In genomic region chr7:155003215-155003999, GRCh38 we compare ENCODE assay signal across 1 cellular context.
TF ChIP-seq lines count a peak whose summit lies in the region.

No MANE protein-coding gene starts in this region.

TF ChIP-seq in HepG2, 621 proteins besides CTCF, POLR2A, EP300 and RAD21 (continued from another document and continues in another):
- no peak for TF ChIP-seq HNF4G (IDR thresholded peaks at IDR 0.05; ENCODE audit: borderline replicate concordance, low read depth, low read length)
- TF ChIP-seq HNF4G (CRISPR knock-in tag; IDR thresholded peaks at IDR 0.05; ENCODE audit: borderline replicate concordance, low read depth) = no peak; the same call in 1 of the 2 replicates
- TF ChIP-seq, protein P1, sequence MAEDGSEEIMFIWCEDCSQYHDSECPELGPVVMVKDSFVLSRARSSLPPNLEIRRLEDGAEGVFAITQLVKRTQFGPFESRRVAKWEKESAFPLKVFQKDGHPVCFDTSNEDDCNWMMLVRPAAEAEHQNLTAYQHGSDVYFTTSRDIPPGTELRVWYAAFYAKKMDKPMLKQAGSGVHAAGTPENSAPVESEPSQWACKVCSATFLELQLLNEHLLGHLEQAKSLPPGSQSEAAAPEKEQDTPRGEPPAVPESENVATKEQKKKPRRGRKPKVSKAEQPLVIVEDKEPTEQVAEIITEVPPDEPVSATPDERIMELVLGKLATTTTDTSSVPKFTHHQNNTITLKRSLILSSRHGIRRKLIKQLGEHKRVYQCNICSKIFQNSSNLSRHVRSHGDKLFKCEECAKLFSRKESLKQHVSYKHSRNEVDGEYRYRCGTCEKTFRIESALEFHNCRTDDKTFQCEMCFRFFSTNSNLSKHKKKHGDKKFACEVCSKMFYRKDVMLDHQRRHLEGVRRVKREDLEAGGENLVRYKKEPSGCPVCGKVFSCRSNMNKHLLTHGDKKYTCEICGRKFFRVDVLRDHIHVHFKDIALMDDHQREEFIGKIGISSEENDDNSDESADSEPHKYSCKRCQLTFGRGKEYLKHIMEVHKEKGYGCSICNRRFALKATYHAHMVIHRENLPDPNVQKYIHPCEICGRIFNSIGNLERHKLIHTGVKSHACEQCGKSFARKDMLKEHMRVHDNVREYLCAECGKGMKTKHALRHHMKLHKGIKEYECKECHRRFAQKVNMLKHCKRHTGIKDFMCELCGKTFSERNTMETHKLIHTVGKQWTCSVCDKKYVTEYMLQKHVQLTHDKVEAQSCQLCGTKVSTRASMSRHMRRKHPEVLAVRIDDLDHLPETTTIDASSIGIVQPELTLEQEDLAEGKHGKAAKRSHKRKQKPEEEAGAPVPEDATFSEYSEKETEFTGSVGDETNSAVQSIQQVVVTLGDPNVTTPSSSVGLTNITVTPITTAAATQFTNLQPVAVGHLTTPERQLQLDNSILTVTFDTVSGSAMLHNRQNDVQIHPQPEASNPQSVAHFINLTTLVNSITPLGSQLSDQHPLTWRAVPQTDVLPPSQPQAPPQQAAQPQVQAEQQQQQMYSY (CRISPR knock-in tag; IDR thresholded peaks at IDR 0.05) = no peak
- TF ChIP-seq, protein P2, sequence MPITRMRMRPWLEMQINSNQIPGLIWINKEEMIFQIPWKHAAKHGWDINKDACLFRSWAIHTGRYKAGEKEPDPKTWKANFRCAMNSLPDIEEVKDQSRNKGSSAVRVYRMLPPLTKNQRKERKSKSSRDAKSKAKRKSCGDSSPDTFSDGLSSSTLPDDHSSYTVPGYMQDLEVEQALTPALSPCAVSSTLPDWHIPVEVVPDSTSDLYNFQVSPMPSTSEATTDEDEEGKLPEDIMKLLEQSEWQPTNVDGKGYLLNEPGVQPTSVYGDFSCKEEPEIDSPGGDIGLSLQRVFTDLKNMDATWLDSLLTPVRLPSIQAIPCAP (CRISPR knock-in tag; IDR thresholded peaks at IDR 0.05; ENCODE audit: low read depth) = no peak
- TF ChIP-seq YEATS2 (CRISPR knock-in tag; IDR thresholded peaks at IDR 0.05; ENCODE audit: borderline replicate concordance) = peak; percentile 31; the same call in 1 of the 2 replicates
- no peak for TF ChIP-seq RXRB (CRISPR knock-in tag; IDR thresholded peaks at IDR 0.05; ENCODE audit: borderline replicate concordance)
- peak; percentile 81 for TF ChIP-seq ZNF687 (CRISPR knock-in tag; IDR thresholded peaks at IDR 0.05)
- peak; percentile 40; the same call in 1 of the 2 replicates for TF ChIP-seq HOXA5 (CRISPR knock-in tag; IDR thresholded peaks at IDR 0.05)
- TF ChIP-seq JUND (CRISPR knock-in tag; IDR thresholded peaks at IDR 0.05) = no peak
- TF ChIP-seq, protein P3, sequence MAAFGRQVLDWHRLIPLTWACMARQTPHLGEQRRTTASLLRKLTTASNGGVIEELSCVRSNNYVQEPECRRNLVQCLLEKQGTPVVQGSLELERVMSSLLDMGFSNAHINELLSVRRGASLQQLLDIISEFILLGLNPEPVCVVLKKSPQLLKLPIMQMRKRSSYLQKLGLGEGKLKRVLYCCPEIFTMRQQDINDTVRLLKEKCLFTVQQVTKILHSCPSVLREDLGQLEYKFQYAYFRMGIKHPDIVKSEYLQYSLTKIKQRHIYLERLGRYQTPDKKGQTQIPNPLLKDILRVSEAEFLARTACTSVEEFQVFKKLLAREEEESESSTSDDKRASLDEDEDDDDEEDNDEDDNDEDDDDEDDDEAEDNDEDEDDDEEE (CRISPR knock-in tag; IDR thresholded peaks at IDR 0.05) = 0 out of 2 replicates have a peak, but pooled peaks have one; percentile 68
- TF ChIP-seq, protein P4, sequence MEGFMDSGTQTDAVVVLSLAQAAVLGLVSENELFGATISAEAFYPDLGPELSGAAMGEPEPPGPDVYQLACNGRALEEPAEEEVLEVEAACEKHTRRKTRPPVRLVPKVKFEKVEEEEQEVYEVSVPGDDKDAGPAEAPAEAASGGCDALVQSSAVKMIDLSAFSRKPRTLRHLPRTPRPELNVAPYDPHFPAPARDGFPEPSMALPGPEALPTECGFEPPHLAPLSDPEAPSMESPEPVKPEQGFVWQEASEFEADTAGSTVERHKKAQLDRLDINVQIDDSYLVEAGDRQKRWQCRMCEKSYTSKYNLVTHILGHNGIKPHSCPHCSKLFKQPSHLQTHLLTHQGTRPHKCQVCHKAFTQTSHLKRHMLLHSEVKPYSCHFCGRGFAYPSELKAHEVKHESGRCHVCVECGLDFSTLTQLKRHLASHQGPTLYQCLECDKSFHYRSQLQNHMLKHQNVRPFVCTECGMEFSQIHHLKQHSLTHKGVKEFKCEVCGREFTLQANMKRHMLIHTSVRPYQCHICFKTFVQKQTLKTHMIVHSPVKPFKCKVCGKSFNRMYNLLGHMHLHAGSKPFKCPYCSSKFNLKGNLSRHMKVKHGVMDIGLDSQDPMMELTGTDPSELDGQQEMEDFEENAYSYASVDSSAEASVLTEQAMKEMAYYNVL (CRISPR knock-in tag; IDR thresholded peaks at IDR 0.05; ENCODE audit: borderline replicate concordance) = no peak; the same call in 1 of the 2 replicates
- TF ChIP-seq SNAPC4 (CRISPR knock-in tag; IDR thresholded peaks at IDR 0.05) = no peak
- TF ChIP-seq ZNF550 (CRISPR knock-in tag; IDR thresholded peaks at IDR 0.05; ENCODE audit: borderline replicate concordance) = no peak
- TF ChIP-seq MAFG (CRISPR knock-in tag; IDR thresholded peaks at IDR 0.05) = no peak
- TF ChIP-seq SIN3A (IDR thresholded peaks at IDR 0.05; ENCODE audit: borderline replicate concordance, low read depth, low read length) = no peak; the same call in 1 of the 2 replicates
- TF ChIP-seq, protein P5, sequence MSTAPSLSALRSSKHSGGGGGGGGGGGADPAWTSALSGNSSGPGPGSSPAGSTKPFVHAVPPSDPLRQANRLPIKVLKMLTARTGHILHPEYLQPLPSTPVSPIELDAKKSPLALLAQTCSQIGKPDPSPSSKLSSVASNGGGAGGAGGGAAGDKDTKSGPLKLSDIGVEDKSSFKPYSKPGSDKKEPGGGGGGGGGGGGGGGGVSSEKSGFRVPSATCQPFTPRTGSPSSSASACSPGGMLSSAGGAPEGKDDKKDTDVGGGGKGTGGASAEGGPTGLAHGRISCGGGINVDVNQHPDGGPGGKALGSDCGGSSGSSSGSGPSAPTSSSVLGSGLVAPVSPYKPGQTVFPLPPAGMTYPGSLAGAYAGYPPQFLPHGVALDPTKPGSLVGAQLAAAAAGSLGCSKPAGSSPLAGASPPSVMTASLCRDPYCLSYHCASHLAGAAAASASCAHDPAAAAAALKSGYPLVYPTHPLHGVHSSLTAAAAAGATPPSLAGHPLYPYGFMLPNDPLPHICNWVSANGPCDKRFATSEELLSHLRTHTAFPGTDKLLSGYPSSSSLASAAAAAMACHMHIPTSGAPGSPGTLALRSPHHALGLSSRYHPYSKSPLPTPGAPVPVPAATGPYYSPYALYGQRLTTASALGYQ (CRISPR knock-in tag; IDR thresholded peaks at IDR 0.05) = no peak; the same call in 1 of the 2 replicates
- TF ChIP-seq, protein P6, sequence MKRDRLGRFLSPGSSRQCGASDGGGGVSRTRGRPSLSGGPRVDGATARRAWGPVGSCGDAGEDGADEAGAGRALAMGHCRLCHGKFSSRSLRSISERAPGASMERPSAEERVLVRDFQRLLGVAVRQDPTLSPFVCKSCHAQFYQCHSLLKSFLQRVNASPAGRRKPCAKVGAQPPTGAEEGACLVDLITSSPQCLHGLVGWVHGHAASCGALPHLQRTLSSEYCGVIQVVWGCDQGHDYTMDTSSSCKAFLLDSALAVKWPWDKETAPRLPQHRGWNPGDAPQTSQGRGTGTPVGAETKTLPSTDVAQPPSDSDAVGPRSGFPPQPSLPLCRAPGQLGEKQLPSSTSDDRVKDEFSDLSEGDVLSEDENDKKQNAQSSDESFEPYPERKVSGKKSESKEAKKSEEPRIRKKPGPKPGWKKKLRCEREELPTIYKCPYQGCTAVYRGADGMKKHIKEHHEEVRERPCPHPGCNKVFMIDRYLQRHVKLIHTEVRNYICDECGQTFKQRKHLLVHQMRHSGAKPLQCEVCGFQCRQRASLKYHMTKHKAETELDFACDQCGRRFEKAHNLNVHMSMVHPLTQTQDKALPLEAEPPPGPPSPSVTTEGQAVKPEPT (CRISPR knock-in tag; IDR thresholded peaks at IDR 0.05; ENCODE audit: low read depth) = peak; percentile 85; the same call in 1 of the 2 replicates
- TF ChIP-seq THAP9 (CRISPR knock-in tag; IDR thresholded peaks at IDR 0.05; ENCODE audit: borderline replicate concordance) = no peak
- TF ChIP-seq MBNL3 (CRISPR knock-in tag; conservative IDR thresholded peaks at IDR 0.05) = no peak
- TF ChIP-seq AGO1 (IDR thresholded peaks at IDR 0.05; ENCODE audit: low read depth, low read length, poor library complexity, severe bottlenecking) = no peak
- no peak for TF ChIP-seq GPN1 (CRISPR knock-in tag; IDR thresholded peaks at IDR 0.05; ENCODE audit: borderline replicate concordance)
- peak; percentile 72; the same call in 1 of the 2 replicates for TF ChIP-seq ZNF678 (CRISPR knock-in tag; IDR thresholded peaks at IDR 0.05)
- TF ChIP-seq, protein P7, sequence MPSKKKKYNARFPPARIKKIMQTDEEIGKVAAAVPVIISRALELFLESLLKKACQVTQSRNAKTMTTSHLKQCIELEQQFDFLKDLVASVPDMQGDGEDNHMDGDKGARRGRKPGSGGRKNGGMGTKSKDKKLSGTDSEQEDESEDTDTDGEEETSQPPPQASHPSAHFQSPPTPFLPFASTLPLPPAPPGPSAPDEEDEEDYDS (CRISPR knock-in tag; IDR thresholded peaks at IDR 0.05) = no peak; the same call in 1 of the 2 replicates
- no peak for TF ChIP-seq RFX1 (IDR thresholded peaks at IDR 0.05)
- peak; percentile 83; the same call in 1 of the 2 replicates for TF ChIP-seq ZNF788 (CRISPR knock-in tag; IDR thresholded peaks at IDR 0.05; ENCODE audit: borderline replicate concordance)
- TF ChIP-seq HDAC1 (CRISPR knock-in tag; IDR thresholded peaks at IDR 0.05) = peak; percentile 69
